29 cellular contexts compared by ENCODE assay signal in genomic region chr6:70593118-70593486, GRCh38.
"Had no signal": no experiment of that assay in that cellular context is flagged by ENCODE, and none has a peak within 500 bp of the region (broad histone marks: within the 10 kb centered on the region; RNA-seq: fewer than 3 reads in every experiment).

No MANE protein-coding gene starts in this region.

- DNase-seq: activated CD4-positive, alpha-beta memory T cell treated with anti-CD3 and anti-CD28 coated beads for 36 hours; activated CD4-positive, alpha-beta T cell treated with anti-CD3 and anti-CD28 coated beads for 36 hours; activated CD4-positive, alpha-beta T cell treated with anti-CD3 and anti-CD28 coated beads, Interleukin-2, amount 10 ng/mL, durations not matched to agents 24 days and 14 days; activated CD4-positive, CD25-positive, alpha-beta regulatory T cell; activated CD4-positive, CD25-positive, alpha-beta regulatory T cell treated with anti-CD3 and anti-CD28 coated beads, Interleukin-2, amount 50 U/mL, for 72 hours; activated CD8-positive, alpha-beta memory T cell treated with anti-CD3 and anti-CD28 coated beads, Interleukin-2, amount 10 ng/mL, durations not matched to agents 7 days and 5 days; activated CD8-positive, alpha-beta memory T cell treated with anti-CD3 and anti-CD28 coated beads, Interleukin-2, amount 50 U/mL, for 4 hours; activated CD8-positive, alpha-beta T cell treated with anti-CD3 and anti-CD28 coated beads, Interleukin-2, amount 10 ng/mL, durations not matched to agents 7 days and 5 days; activated effector memory CD4-positive, alpha-beta T cell treated with anti-CD3 and anti-CD28 coated beads, Interleukin-2, amount 50 U/mL, for 16 hours; activated naive CD4-positive, alpha-beta T cell treated with anti-CD3 and anti-CD28 coated beads for 36 hours; activated naive CD8-positive, alpha-beta T cell treated with anti-CD3 and anti-CD28 coated beads for 36 hours; activated naive CD8-positive, alpha-beta T cell treated with anti-CD3 and anti-CD28 coated beads, Interleukin-2, amount 50 U/mL, for 24 hours; activated T-cell treated with anti-CD3 and anti-CD28 coated beads, Interleukin-2, amount 50 U/mL, for 1 hour; activated T-cell treated with anti-CD3 and anti-CD28 coated beads, Interleukin-2, amount 50 U/mL, for 48 hours; adrenal gland; amygdala; aorta; body of pancreas; cortex of kidney; dermis blood vessel endothelial cell; effector CD4-positive, alpha-beta T cell; effector memory CD8-positive, alpha-beta T cell; esophagus squamous epithelium; T-helper 2 cell had no signal

- H3K27me3 Mint-ChIP-seq: activated CD4-positive, alpha-beta memory T cell treated with anti-CD3 and anti-CD28 coated beads for 36 hours; activated CD4-positive, alpha-beta T cell treated with anti-CD3 and anti-CD28 coated beads for 36 hours; activated CD4-positive, alpha-beta T cell treated with anti-CD3 and anti-CD28 coated beads, Interleukin-2, amount 10 ng/mL, durations not matched to agents 24 days and 14 days; activated CD8-positive, alpha-beta memory T cell treated with anti-CD3 and anti-CD28 coated beads, Interleukin-2, amount 10 ng/mL, durations not matched to agents 7 days and 5 days; activated naive CD4-positive, alpha-beta T cell treated with anti-CD3 and anti-CD28 coated beads, Interleukin-2, amount 50 U/mL, for 24 hours; activated naive CD8-positive, alpha-beta T cell treated with anti-CD3 and anti-CD28 coated beads for 36 hours; activated naive CD8-positive, alpha-beta T cell treated with anti-CD3 and anti-CD28 coated beads, Interleukin-2, amount 50 U/mL, for 24 hours; effector memory CD8-positive, alpha-beta T cell had no signal

- H3K4me1 ChIP-seq: adrenal gland, body of pancreas had no signal

- H3K27me3 ChIP-seq: adrenal gland, body of pancreas, esophagus squamous epithelium, gastroesophageal sphincter had no signal

- H3K4me3 ChIP-seq: adrenal gland, body of pancreas, esophagus squamous epithelium, gastroesophageal sphincter had no signal

- H3K36me3 ChIP-seq: adrenal gland, esophagus squamous epithelium had no signal

- H3K27ac ChIP-seq: adrenal gland, body of pancreas, epithelial cell of prostate had no signal

- H3K27ac Mint-ChIP-seq: activated CD4-positive, alpha-beta memory T cell treated with anti-CD3 and anti-CD28 coated beads for 36 hours; activated CD4-positive, alpha-beta T cell treated with anti-CD3 and anti-CD28 coated beads for 36 hours; activated CD4-positive, alpha-beta T cell treated with anti-CD3 and anti-CD28 coated beads, Interleukin-2, amount 10 ng/mL, durations not matched to agents 24 days and 14 days; activated CD8-positive, alpha-beta memory T cell treated with anti-CD3 and anti-CD28 coated beads, Interleukin-2, amount 10 ng/mL, durations not matched to agents 7 days and 5 days; activated CD8-positive, alpha-beta T cell treated with anti-CD3 and anti-CD28 coated beads, Interleukin-2, amount 10 ng/mL, durations not matched to agents 7 days and 5 days; activated naive CD4-positive, alpha-beta T cell treated with anti-CD3 and anti-CD28 coated beads for 36 hours; activated naive CD4-positive, alpha-beta T cell treated with anti-CD3 and anti-CD28 coated beads, Interleukin-2, amount 50 U/mL, for 24 hours; activated naive CD8-positive, alpha-beta T cell treated with anti-CD3 and anti-CD28 coated beads for 36 hours; activated naive CD8-positive, alpha-beta T cell treated with anti-CD3 and anti-CD28 coated beads, Interleukin-2, amount 50 U/mL, for 24 hours; activated T-helper 1 cell treated with anti-CD3 and anti-CD28 coated beads, Interleukin-12 subunit alpha, Interleukin-12 subunit beta, Interleukin-2, Interleukin-4 antibody, amounts not matched to agents 30 ng/mL and 10 ng/mL and 1 ng/mL, durations not matched to agents 14 hours and 24 hours and 36 hours; activated T-helper 2 cell treated with anti-CD3 and anti-CD28 coated beads, Interferon-gamma antibody, Interleukin-2, Interleukin-4, amounts not matched to agents 10 μg/mL and 5 μg/mL and 100 μg/mL, durations not matched to agents 14 hours and 24 hours and 36 hours; effector memory CD8-positive, alpha-beta T cell had no signal

- H3K4me3 Mint-ChIP-seq: activated CD4-positive, alpha-beta memory T cell treated with anti-CD3 and anti-CD28 coated beads for 36 hours; activated CD4-positive, alpha-beta T cell treated with anti-CD3 and anti-CD28 coated beads for 36 hours; activated CD4-positive, alpha-beta T cell treated with anti-CD3 and anti-CD28 coated beads, Interleukin-2, amount 10 ng/mL, durations not matched to agents 24 days and 14 days; activated CD8-positive, alpha-beta memory T cell treated with anti-CD3 and anti-CD28 coated beads, Interleukin-2, amount 10 ng/mL, durations not matched to agents 7 days and 5 days; activated CD8-positive, alpha-beta T cell treated with anti-CD3 and anti-CD28 coated beads, Interleukin-2, amount 10 ng/mL, durations not matched to agents 7 days and 5 days; activated naive CD4-positive, alpha-beta T cell treated with anti-CD3 and anti-CD28 coated beads for 36 hours; activated naive CD4-positive, alpha-beta T cell treated with anti-CD3 and anti-CD28 coated beads, Interleukin-2, amount 50 U/mL, for 24 hours; activated naive CD8-positive, alpha-beta T cell treated with anti-CD3 and anti-CD28 coated beads for 36 hours; activated naive CD8-positive, alpha-beta T cell treated with anti-CD3 and anti-CD28 coated beads, Interleukin-2, amount 50 U/mL, for 24 hours; activated T-helper 1 cell treated with anti-CD3 and anti-CD28 coated beads, Interleukin-12 subunit alpha, Interleukin-12 subunit beta, Interleukin-2, Interleukin-4 antibody, amounts not matched to agents 30 ng/mL and 10 ng/mL and 1 ng/mL, durations not matched to agents 14 hours and 24 hours and 36 hours; effector memory CD8-positive, alpha-beta T cell had no signal

- H3K9me3 ChIP-seq: adrenal gland, body of pancreas, esophagus squamous epithelium, gastroesophageal sphincter had no signal

- H3K4me1 Mint-ChIP-seq: activated CD4-positive, alpha-beta T cell treated with anti-CD3 and anti-CD28 coated beads for 36 hours; activated CD4-positive, alpha-beta T cell treated with anti-CD3 and anti-CD28 coated beads, Interleukin-2, amount 10 ng/mL, durations not matched to agents 24 days and 14 days; activated CD8-positive, alpha-beta memory T cell treated with anti-CD3 and anti-CD28 coated beads, Interleukin-2, amount 10 ng/mL, durations not matched to agents 7 days and 5 days; activated naive CD4-positive, alpha-beta T cell treated with anti-CD3 and anti-CD28 coated beads, Interleukin-2, amount 50 U/mL, for 24 hours; activated naive CD8-positive, alpha-beta T cell treated with anti-CD3 and anti-CD28 coated beads for 36 hours; activated naive CD8-positive, alpha-beta T cell treated with anti-CD3 and anti-CD28 coated beads, Interleukin-2, amount 50 U/mL, for 24 hours had no signal

- H3K9me3 Mint-ChIP-seq: activated CD4-positive, alpha-beta T cell treated with anti-CD3 and anti-CD28 coated beads, Interleukin-2, amount 10 ng/mL, durations not matched to agents 24 days and 14 days; activated naive CD8-positive, alpha-beta T cell treated with anti-CD3 and anti-CD28 coated beads for 36 hours; activated naive CD8-positive, alpha-beta T cell treated with anti-CD3 and anti-CD28 coated beads, Interleukin-2, amount 50 U/mL, for 24 hours; effector memory CD8-positive, alpha-beta T cell had no signal
